ENCODE assay signal across 9 cellular contexts in genomic region chr10:35495521-35496238, GRCh38.
DNase-seq lines count a peak whose midpoint lies in the region; ATAC-seq lines count a peak whose summit lies in the region.
"Had no signal": no experiment of that assay in that cellular context is flagged by ENCODE, and none has a peak within 500 bp of the region (broad histone marks: within the 10 kb centered on the region; RNA-seq: fewer than 3 reads in every experiment).

No MANE protein-coding gene starts in this region.

- no peak overlapping the region for H3K27ac ChIP-seq in CD4-positive, alpha-beta memory T cell (ENCODE audit: low read depth, low read length)
- H3K27ac ChIP-seq in Karpas-422 (ENCODE audit: low read length), result no peak overlapping the region
- H3K27ac ChIP-seq: SK-N-MC had no signal

- H3K27me3 Mint-ChIP-seq in CD4-positive, alpha-beta memory T cell, result no peaks in the 10 kb centered on the region

- H3K4me1 Mint-ChIP-seq in CD4-positive, alpha-beta memory T cell, result peaks cover 46 to 76% (median 60%) of the 10 kb centered on the region in 4 donors

- no peaks in the 10 kb centered on the region for H3K79me2 ChIP-seq in Karpas-422 (ENCODE audit: low read length)

- H3K4me3 Mint-ChIP-seq in CD4-positive, alpha-beta memory T cell, result peak overlapping the region in 5 of 8 donors; percentile 1 to 33 (median 18)

- peaks cover 32% of the 10 kb centered on the region for H4K20me1 ChIP-seq in Karpas-422 (ENCODE audit: insufficient read depth, low read depth, low read length)

- POLR2A ChIA-PET in CD4-positive, alpha-beta memory T cell (lab: Charles Lee; ENCODE audit: partially characterized antibody), result no interaction called here

- no peaks in the 10 kb centered on the region for H3K36me3 ChIP-seq in CD4-positive, alpha-beta memory T cell (ENCODE audit: insufficient read depth, low read length)
- no peaks in the 10 kb centered on the region for H3K36me3 ChIP-seq in Karpas-422 (ENCODE audit: insufficient read depth, low read length)

- no peak overlapping the region for H3K4me3 ChIP-seq in CD4-positive, alpha-beta memory T cell (ENCODE audit: low read length in 2 of 2)
- H3K4me3 ChIP-seq in Karpas-422 (ENCODE audit: low read length), result no peak overlapping the region
- H3K4me3 ChIP-seq: SK-N-MC had no signal

- ATAC-seq in GM21423 (IDR thresholded peaks at IDR 0.05; ENCODE audit: unreplicated experiment), result peak; percentile 68
- ATAC-seq in left ventricle myocardium superior, result peak; percentile 62
- ATAC-seq in stimulated activated naive CD8-positive, alpha-beta T cell treated with anti-CD3 and anti-CD28 coated beads, Interleukin-15, Interleukin-2, amounts not matched to agents 100 U/mL and 50 U/mL, for 24 hours, result no peak

- H2AFZ ChIP-seq in Karpas-422 (ENCODE audit: low read length), result no peak overlapping the region

- H3K9me2 ChIP-seq in Karpas-422 (replicated peaks; ENCODE audit: insufficient read depth, low read length), result no peaks in the 10 kb centered on the region

- no peak for DNase-seq in CD4-positive, alpha-beta memory T cell
- DNase-seq in Karpas-422 (peak; percentile 44), left ventricle myocardium superior (no peak), retina (no peak), NCI-H226 (no peak), foreskin melanocyte (no peak)
- DNase-seq in stimulated activated naive CD8-positive, alpha-beta T cell treated with anti-CD3 and anti-CD28 coated beads, Interleukin-15, Interleukin-2, amounts not matched to agents 100 U/mL and 50 U/mL, for 24 hours, result no peak

- H3K27me3 ChIP-seq in CD4-positive, alpha-beta memory T cell (ENCODE audit: insufficient read depth, low read length), result no peaks in the 10 kb centered on the region
- H3K27me3 ChIP-seq in Karpas-422 (ENCODE audit: low read length), result no peaks in the 10 kb centered on the region

- peak overlapping the region in 4 of 7 donors; percentile 30 to 82 (median 72) for H3K27ac Mint-ChIP-seq in CD4-positive, alpha-beta memory T cell

- no peaks in the 10 kb centered on the region for H3K9me3 Mint-ChIP-seq in CD4-positive, alpha-beta memory T cell

- no peak overlapping the region for H3K9ac ChIP-seq in Karpas-422 (ENCODE audit: low read length)

- H3K36me3 Mint-ChIP-seq in CD4-positive, alpha-beta memory T cell, result peaks cover 8 to 12% of the 10 kb centered on the region in 2 donors

- intact Hi-C loops in CD4-positive, alpha-beta memory T cell (cut with micrococcal nuclease), result no loop called here
- intact Hi-C loops in left ventricle myocardium superior (cut with micrococcal nuclease), result no loop called here

- H3K4me2 ChIP-seq in Karpas-422 (ENCODE audit: low read depth, low read length, poor library complexity, severe bottlenecking), result no peak overlapping the region

- CTCF ChIA-PET in CD4-positive, alpha-beta memory T cell (lab: Charles Lee; ENCODE audit: partially characterized antibody), result interaction anchor here (1.7 kb wide), 1 partner anchor 256 kb away, joined by 4 read pairs; no protein-coding TSS in a partner anchor

- no peaks in the 10 kb centered on the region for H3K9me3 ChIP-seq in CD4-positive, alpha-beta memory T cell (ENCODE audit: control insufficient read depth in 1 of 2, low read length in 2 of 2)
- no peaks in the 10 kb centered on the region for H3K9me3 ChIP-seq in Karpas-422 (ENCODE audit: low read length)

- H3K4me1 ChIP-seq in CD4-positive, alpha-beta memory T cell (ENCODE audit: insufficient read depth, low read length), result peaks cover 35% of the 10 kb centered on the region
- peaks cover 20% of the 10 kb centered on the region for H3K4me1 ChIP-seq in Karpas-422 (ENCODE audit: low read length)
